ENCODE assay signal across 2 cellular contexts in genomic region chr6:53603381-53604121, GRCh38.
TF ChIP-seq lines count a peak whose summit lies in the region.

No MANE protein-coding gene starts in this region.

TF ChIP-seq in liver, 16 proteins besides CTCF, POLR2A, EP300 and RAD21:
- peak; percentile 43 to 58 for TF ChIP-seq HNF4A (conservative IDR thresholded peaks at IDR 0.05)
- no peak for TF ChIP-seq MAX (IDR thresholded peaks at IDR 0.05)
- peak in 1 of 2 donors; percentile 11 for TF ChIP-seq JUND (IDR thresholded peaks at IDR 0.05)

TF ChIP-seq in HepG2, 621 proteins besides CTCF, POLR2A, EP300 and RAD21:
- TF ChIP-seq IKZF5 (CRISPR knock-in tag; IDR thresholded peaks at IDR 0.05), result no peak
- no peak for TF ChIP-seq ZNF205 (CRISPR knock-in tag; IDR thresholded peaks at IDR 0.05)
- TF ChIP-seq, protein P1, sequence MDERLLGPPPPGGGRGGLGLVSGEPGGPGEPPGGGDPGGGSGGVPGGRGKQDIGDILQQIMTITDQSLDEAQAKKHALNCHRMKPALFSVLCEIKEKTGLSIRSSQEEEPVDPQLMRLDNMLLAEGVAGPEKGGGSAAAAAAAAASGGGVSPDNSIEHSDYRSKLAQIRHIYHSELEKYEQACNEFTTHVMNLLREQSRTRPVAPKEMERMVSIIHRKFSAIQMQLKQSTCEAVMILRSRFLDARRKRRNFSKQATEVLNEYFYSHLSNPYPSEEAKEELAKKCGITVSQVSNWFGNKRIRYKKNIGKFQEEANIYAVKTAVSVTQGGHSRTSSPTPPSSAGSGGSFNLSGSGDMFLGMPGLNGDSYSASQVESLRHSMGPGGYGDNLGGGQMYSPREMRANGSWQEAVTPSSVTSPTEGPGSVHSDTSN (CRISPR knock-in tag; IDR thresholded peaks at IDR 0.05), result no peak
- no peak for TF ChIP-seq ISX (CRISPR knock-in tag; conservative IDR thresholded peaks at IDR 0.05)
